In the genomic region with DNA sequence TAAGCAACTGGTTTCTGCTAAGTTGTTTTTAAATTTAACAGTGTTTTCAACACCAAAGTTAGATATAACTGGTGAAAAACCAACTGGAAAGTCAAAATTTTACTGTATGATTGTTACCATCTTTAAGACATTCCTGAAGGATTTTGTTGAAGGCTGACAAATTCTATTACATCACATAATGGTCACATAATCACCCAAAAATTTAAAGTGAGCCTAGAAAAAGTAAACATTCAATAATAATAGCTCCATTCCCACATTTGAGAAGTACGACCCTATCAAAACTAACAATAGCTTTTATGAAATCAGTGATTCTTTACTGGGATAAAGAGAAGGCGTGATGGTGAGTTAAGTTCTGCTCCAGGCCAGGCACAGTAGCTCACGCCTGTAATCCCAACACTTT, we compare ENCODE assay signal across 33 cellular contexts.
"Had no signal": no experiment of that assay in that cellular context is flagged by ENCODE, and none has a peak within 500 bp of the region (broad histone marks: within the 10 kb centered on the region; RNA-seq: fewer than 3 reads in every experiment).

No MANE protein-coding gene starts in this region.

- H3K27me3 Mint-ChIP-seq: activated naive CD8-positive, alpha-beta T cell; brain; effector memory CD8-positive, alpha-beta T cell; naive B cell; stimulated activated memory B cell treated with anti-CD40 and anti-IgM and Interleukin-4, amounts not matched to agents 10 μg/mL and 1 μg/mL and 100 μg/mL, for 72 hours had no signal

- H2AFZ ChIP-seq: hepatocyte had no signal

- H3K4me1 ChIP-seq: prostate gland, suprapubic skin had no signal

- H3K27me3 ChIP-seq: ascending aorta, cardiac muscle cell, gastrocnemius medialis, hepatocyte, neutrophil, pancreas, sigmoid colon, suprapubic skin, tibial nerve had no signal

- ATAC-seq: effector memory CD8-positive, alpha-beta T cell; gastrocnemius medialis; left cardiac atrium; left ventricle myocardium superior; pancreas; stimulated activated memory B cell treated with anti-CD40 and anti-IgM and Interleukin-4, amounts not matched to agents 10 μg/mL and 1 μg/mL and 100 μg/mL, for 72 hours had no signal

- H3K27ac Mint-ChIP-seq: activated naive CD8-positive, alpha-beta T cell; brain; nephron progenitor cell; T-helper 1 cell treated with Interleukin-12 subunit alpha and Interleukin-12 subunit beta and Interleukin-4 antibody, amounts not matched to agents 30 μg/mL and 1 μg/mL, for 36 hours had no signal

- H3K4me2 ChIP-seq: hepatocyte, smooth muscle cell had no signal

- H3K9me3 ChIP-seq: ascending aorta, gastrocnemius medialis, neutrophil, pancreas, prostate gland, suprapubic skin had no signal

- H3K4me3 ChIP-seq: ascending aorta, cardiac muscle cell, coronary artery, gastrocnemius medialis, hepatocyte, pancreas, prostate gland, sigmoid colon, smooth muscle cell, suprapubic skin, tibial nerve had no signal

- H3K4me3 Mint-ChIP-seq: activated naive CD8-positive, alpha-beta T cell; brain; effector memory CD8-positive, alpha-beta T cell; nephron progenitor cell; stimulated activated memory B cell treated with anti-CD40 and anti-IgM and Interleukin-4, amounts not matched to agents 10 μg/mL and 1 μg/mL and 100 μg/mL, for 72 hours; T-helper 1 cell treated with Interleukin-12 subunit alpha and Interleukin-12 subunit beta and Interleukin-4 antibody, amounts not matched to agents 30 μg/mL and 1 μg/mL, for 36 hours had no signal

- H3K36me3 ChIP-seq: cardiac muscle cell, gastrocnemius medialis, pancreas, prostate gland had no signal

- H3K27ac ChIP-seq: cardiac muscle cell, coronary artery, gastrocnemius medialis, hepatocyte, neutrophil, pancreas, prostate gland, suprapubic skin, VCaP had no signal

- DNase-seq: activated CD4-positive, alpha-beta T cell treated with anti-CD3 and anti-CD28 coated beads for 4 hours; activated CD4-positive, alpha-beta T cell treated with anti-CD3 and anti-CD28 coated beads, Interleukin-2, amount 50 U/mL, for 4 hours; activated CD8-positive, alpha-beta memory T cell treated with anti-CD3 and anti-CD28 coated beads for 24 hours; activated effector memory CD4-positive, alpha-beta T cell treated with Interleukin-2 at 50 U/mL for 16 hours; activated naive CD4-positive, alpha-beta T cell treated with Interleukin-2 at 50 U/mL for 16 hours; cerebellar nuclear complex; effector memory CD8-positive, alpha-beta T cell; gastrocnemius medialis; left cardiac atrium; left ventricle myocardium superior; naive B cell; nephron progenitor cell; pancreas; retina; sigmoid colon; stimulated activated CD4-positive, alpha-beta T cell treated with anti-CD3 and anti-CD28 coated beads, Interleukin-1b, Interleukin-23, amount 100 ng/mL, for 48 hours; stimulated activated CD4-positive, alpha-beta T cell treated with anti-CD3 and anti-CD28 coated beads, Interleukin-4, amount 100 ng/mL, for 4 hours; stimulated activated CD8-positive, alpha-beta memory T cell treated with anti-CD3 and anti-CD28 coated beads, Interleukin-4, amount 100 ng/mL, for 48 hours; T-helper 9 cell had no signal
